Comparison of ENCODE assay signal across 30 cellular contexts in genomic region chr2:195370167-195370943, GRCh38.
"Had no signal": no experiment of that assay in that cellular context is flagged by ENCODE, and none has a peak within 500 bp of the region (broad histone marks: within the 10 kb centered on the region; RNA-seq: fewer than 3 reads in every experiment).

No MANE protein-coding gene starts in this region.

- H3K27ac Mint-ChIP-seq: activated CD4-positive, alpha-beta memory T cell treated with anti-CD3 and anti-CD28 coated beads, Interleukin-2, amount 10 ng/mL, durations not matched to agents 7 days and 5 days; activated CD4-positive, alpha-beta T cell treated with anti-CD3 and anti-CD28 coated beads, Interleukin-2, amount 10 ng/mL, durations not matched to agents 7 days and 5 days; activated naive CD8-positive, alpha-beta T cell; activated T-cell treated with anti-CD3 and anti-CD28 coated beads, Interleukin-2, amount 50 U/mL, for 24 hours; activated T-helper 17 cell treated with anti-CD3 and anti-CD28 coated beads, Interleukin-2, amount 50 U/mL, for 72 hours; dendritic cell treated with granulocyte-macrophage colony-stimulating factor and Interleukin-4, amounts not matched to agents 40 ng/mL and 50 ng/mL, for 4 days; endodermal cell; T-helper 17 cell; WTC11 had no signal

- DNase-seq: activated CD4-positive, alpha-beta memory T cell treated with anti-CD3 and anti-CD28 coated beads, Interleukin-2, amount 10 ng/mL, durations not matched to agents 7 days and 5 days; activated CD4-positive, alpha-beta T cell treated with anti-CD3 and anti-CD28 coated beads for 1 hour; activated CD4-positive, alpha-beta T cell treated with anti-CD3 and anti-CD28 coated beads for 4 hours; activated CD4-positive, alpha-beta T cell treated with anti-CD3 and anti-CD28 coated beads, Interleukin-2, amount 10 ng/mL, durations not matched to agents 7 days and 5 days; activated CD4-positive, alpha-beta T cell treated with anti-CD3 and anti-CD28 coated beads, Interleukin-2, amount 50 U/mL, for 4 hours; activated CD8-positive, alpha-beta memory T cell treated with anti-CD3 and anti-CD28 coated beads, Interleukin-2, amount 50 U/mL, for 48 hours; activated effector memory CD4-positive, alpha-beta T cell treated with Interleukin-2 at 50 U/mL for 16 hours; activated gamma-delta T cell treated with Interleukin-2 at 50 U/mL for 16 hours; activated naive CD4-positive, alpha-beta T cell treated with anti-CD3 and anti-CD28 coated beads, Interleukin-2, amount 50 U/mL, for 16 hours; activated naive CD4-positive, alpha-beta T cell treated with Interleukin-2 at 50 U/mL for 16 hours; activated T-cell treated with anti-CD3 and anti-CD28 coated beads for 4 hours; activated T-cell treated with anti-CD3 and anti-CD28 coated beads, Interleukin-2, amount 50 U/mL, for 24 hours; amniotic stem cell; anterior cingulate cortex; brain microvascular endothelial cell; dorsolateral prefrontal cortex; effector memory CD4-positive, alpha-beta T cell; endodermal cell; foreskin fibroblast; T-helper 1 cell; T-helper 17 cell had no signal

- H3K36me3 ChIP-seq: brain microvascular endothelial cell had no signal

- H3K27ac ChIP-seq: brain microvascular endothelial cell, coronary artery, dorsolateral prefrontal cortex had no signal

- H3K36me3 Mint-ChIP-seq: WTC11 had no signal

- H3K4me1 Mint-ChIP-seq: activated CD4-positive, alpha-beta memory T cell treated with anti-CD3 and anti-CD28 coated beads, Interleukin-2, amount 10 ng/mL, durations not matched to agents 7 days and 5 days; activated T-helper 17 cell treated with anti-CD3 and anti-CD28 coated beads, Interleukin-2, amount 50 U/mL, for 72 hours; endodermal cell; T-helper 17 cell; WTC11 had no signal

- H3K4me3 ChIP-seq: coronary artery, dorsolateral prefrontal cortex had no signal

- ATAC-seq: activated T-helper 17 cell treated with anti-CD3 and anti-CD28 coated beads, Interleukin-2, amount 50 U/mL, for 72 hours; esophagus mucosa; T-helper 17 cell; WTC11 had no signal

- H3K27me3 ChIP-seq: brain microvascular endothelial cell, dorsolateral prefrontal cortex had no signal

- H3K27me3 Mint-ChIP-seq: activated CD4-positive, alpha-beta memory T cell treated with anti-CD3 and anti-CD28 coated beads, Interleukin-2, amount 10 ng/mL, durations not matched to agents 7 days and 5 days; activated CD4-positive, alpha-beta T cell treated with anti-CD3 and anti-CD28 coated beads, Interleukin-2, amount 10 ng/mL, durations not matched to agents 7 days and 5 days; activated naive CD8-positive, alpha-beta T cell; activated T-cell treated with anti-CD3 and anti-CD28 coated beads, Interleukin-2, amount 50 U/mL, for 24 hours; activated T-helper 17 cell treated with anti-CD3 and anti-CD28 coated beads, Interleukin-2, amount 50 U/mL, for 72 hours; central memory CD8-positive, alpha-beta T cell; dendritic cell treated with granulocyte-macrophage colony-stimulating factor and Interleukin-4, amounts not matched to agents 40 ng/mL and 50 ng/mL, for 4 days; T-helper 17 cell had no signal

- FAIRE-seq: bronchial epithelial cell, frontal cortex had no signal

- H3K9me3 Mint-ChIP-seq: endodermal cell had no signal

- H3K4me3 Mint-ChIP-seq: activated CD4-positive, alpha-beta memory T cell treated with anti-CD3 and anti-CD28 coated beads, Interleukin-2, amount 10 ng/mL, durations not matched to agents 7 days and 5 days; activated CD4-positive, alpha-beta T cell treated with anti-CD3 and anti-CD28 coated beads, Interleukin-2, amount 10 ng/mL, durations not matched to agents 7 days and 5 days; activated naive CD8-positive, alpha-beta T cell; activated T-cell treated with anti-CD3 and anti-CD28 coated beads, Interleukin-2, amount 50 U/mL, for 24 hours; activated T-helper 17 cell treated with anti-CD3 and anti-CD28 coated beads, Interleukin-2, amount 50 U/mL, for 72 hours; central memory CD8-positive, alpha-beta T cell; dendritic cell treated with granulocyte-macrophage colony-stimulating factor and Interleukin-4, amounts not matched to agents 40 ng/mL and 50 ng/mL, for 4 days; endodermal cell; T-helper 17 cell; WTC11 had no signal
